23 cellular contexts compared by ENCODE assay signal in genomic region chr20:19021406-19022117, GRCh38.
"Had no signal": no experiment of that assay in that cellular context is flagged by ENCODE, and none has a peak within 500 bp of the region (broad histone marks: within the 10 kb centered on the region; RNA-seq: fewer than 3 reads in every experiment).

No MANE protein-coding gene starts in this region.

- H3K36me3 ChIP-seq: adrenal gland had no signal

- H3K9me3 ChIP-seq: adrenal gland had no signal

- H3K4me3 ChIP-seq: adrenal gland, K562 had no signal

- DNase-seq: activated CD4-positive, alpha-beta T cell treated with anti-CD3 and anti-CD28 coated beads, Interleukin-2, amount 10 ng/mL, durations not matched to agents 7 days and 5 days; activated CD4-positive, CD25-positive, alpha-beta regulatory T cell; activated CD8-positive, alpha-beta memory T cell treated with anti-CD3 and anti-CD28 coated beads, Interleukin-2, amount 50 U/mL, for 4 hours; activated CD8-positive, alpha-beta T cell treated with anti-CD3 and anti-CD28 coated beads for 36 hours; activated naive CD4-positive, alpha-beta T cell treated with anti-CD3 and anti-CD28 coated beads, Interleukin-2, amount 50 U/mL, for 16 hours; activated naive CD8-positive, alpha-beta T cell treated with anti-CD3 and anti-CD28 coated beads, Interleukin-2, amount 10 ng/mL, durations not matched to agents 7 days and 5 days; activated T-cell treated with anti-CD3 and anti-CD28 coated beads, Interleukin-2, amount 50 U/mL, for 72 hours; adrenal gland; anterior cingulate cortex; Karpas-422; NCI-H1105 treated with DMSO at 0.1 percent for 48 hours; NCI-H146; NCI-H187 treated with DMSO at 0.1 percent for 48 hours; NCI-H2081 treated with DMSO at 0.1 percent for 48 hours; NCI-H2227 treated with DMSO at 0.1 percent for 48 hours; NCI-H446 treated with DMSO at 0.1 percent for 48 hours; NCI-H526; NCI-H82; SIG-M5; T-cell; T-helper 2 cell; T1000 had no signal

- H3K27ac ChIP-seq: adrenal gland had no signal

- H3K27me3 ChIP-seq: adrenal gland had no signal
